In genomic region chr6:793261-793660, GRCh38 we compare ENCODE assay signal across 26 cellular contexts.
"Had no signal": no experiment of that assay in that cellular context is flagged by ENCODE, and none has a peak within 500 bp of the region (broad histone marks: within the 10 kb centered on the region; RNA-seq: fewer than 3 reads in every experiment).

No MANE protein-coding gene starts in this region.

- H3K36me3 ChIP-seq: gastrocnemius medialis, heart right ventricle, left lung, lower lobe of right lung had no signal

- H3K4me3 Mint-ChIP-seq: effector memory CD8-positive, alpha-beta T cell; endodermal cell; immature natural killer cell; naive thymus-derived CD4-positive, alpha-beta T cell had no signal

- H3K4me3 ChIP-seq: coronary artery, gastrocnemius medialis, heart right ventricle, left lung, lower lobe of right lung had no signal

- H3K9me3 ChIP-seq: gastrocnemius medialis, heart right ventricle, left lung, lower lobe of right lung had no signal

- H3K4me1 Mint-ChIP-seq: endodermal cell had no signal

- H3K4me1 ChIP-seq: gastrocnemius medialis, heart right ventricle, lower lobe of right lung had no signal

- DNase-seq: dermis blood vessel endothelial cell; dorsolateral prefrontal cortex; effector CD4-positive, alpha-beta T cell; effector memory CD8-positive, alpha-beta T cell; endodermal cell; erythroblast; foreskin fibroblast; foreskin melanocyte; gastrocnemius medialis; glutamatergic neuron; head of caudate nucleus; heart right ventricle; immature natural killer cell; islet precursor cell; kidney; kidney glomerular epithelial cell; left colon; left lung; left ventricle myocardium superior; lower lobe of right lung; mesenchymal stem cell; midbrain; naive thymus-derived CD4-positive, alpha-beta T cell had no signal

- H3K36me3 Mint-ChIP-seq: immature natural killer cell had no signal

- H3K27ac ChIP-seq: coronary artery, dorsolateral prefrontal cortex, epithelial cell of prostate, gastrocnemius medialis, heart right ventricle, left lung, lower lobe of right lung had no signal

- ATAC-seq: effector memory CD8-positive, alpha-beta T cell; esophagus mucosa; gastrocnemius medialis; heart right ventricle; left colon; left lung; left ventricle myocardium superior; lower lobe of right lung; naive thymus-derived CD4-positive, alpha-beta T cell had no signal

- H3K9me3 Mint-ChIP-seq: effector memory CD8-positive, alpha-beta T cell had no signal
